Comparison of ENCODE assay signal across 18 cellular contexts in the genomic region with DNA sequence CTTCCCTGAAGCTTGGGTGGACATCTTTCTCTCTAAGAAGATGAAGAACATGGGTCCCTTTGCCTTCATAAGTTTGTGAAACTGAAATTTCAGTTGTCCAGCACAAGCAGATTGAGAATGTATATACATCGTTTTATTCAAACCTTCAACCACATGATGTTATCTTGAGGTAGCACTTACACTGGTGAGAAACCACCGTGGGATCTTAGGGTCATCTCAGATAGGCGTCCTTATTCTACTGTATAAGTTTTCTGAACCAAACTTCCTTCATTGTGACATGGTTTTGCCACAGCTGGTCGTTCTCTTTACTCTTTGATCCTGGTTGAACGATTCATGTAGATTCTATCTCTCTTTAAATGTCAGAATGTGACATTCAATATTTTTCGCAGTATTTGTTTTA. TPM values are rescaled to one million over a fixed set of nuclear protein-coding genes. Genes with fewer than 3 reads are reported as not detected.
A peak's percentile ranks its signal among the peaks of the same experiment; 100 is the strongest.
DNase-seq lines count a peak whose midpoint lies in the region; ATAC-seq lines count a peak whose summit lies in the region.
"Had no signal": no experiment of that assay in that cellular context is flagged by ENCODE, and none has a peak within 500 bp of the region (broad histone marks: within the 10 kb centered on the region; RNA-seq: fewer than 3 reads in every experiment).

No MANE protein-coding gene starts in this region.

- H3K4me1 Mint-ChIP-seq in T-helper 2 cell treated with Interferon-gamma antibody and Interleukin-4, amounts not matched to agents 5 μg/mL and 100 μg/mL, for 36 hours (ENCODE audit: low read depth), result peaks cover 81% of the 10 kb centered on the region
- peaks cover 42 to 70% of the 10 kb centered on the region in 2 donors for H3K4me1 Mint-ChIP-seq in immature natural killer cell

- no peaks in the 10 kb centered on the region for H3K27me3 ChIP-seq in BLaER1 treated with 17β-estradiol and CSF1 and Interleukin-3, amounts not matched to agents 10 nM and 100 nM
- H3K27me3 ChIP-seq: Peyer's patch had no signal

- peak overlapping the region; percentile 61 for H3K4me3 Mint-ChIP-seq in T-helper 2 cell treated with Interferon-gamma antibody and Interleukin-4, amounts not matched to agents 5 μg/mL and 100 μg/mL, for 36 hours
- H3K4me3 Mint-ChIP-seq in immature natural killer cell, result peak overlapping the region; percentile 5 to 64 (median 29)

- peak overlapping the region; percentile 76 for H3K27ac Mint-ChIP-seq in T-helper 2 cell treated with Interferon-gamma antibody and Interleukin-4, amounts not matched to agents 5 μg/mL and 100 μg/mL, for 36 hours
- H3K27ac Mint-ChIP-seq in immature natural killer cell, result no peak overlapping the region

- no peak overlapping the region for H3K9ac ChIP-seq in BLaER1 treated with 17β-estradiol and CSF1 and Interleukin-3, amounts not matched to agents 10 nM and 100 nM
- H3K9ac ChIP-seq: parathyroid adenoma had no signal

- no peaks in the 10 kb centered on the region for H4K20me1 ChIP-seq in BLaER1 treated with 17β-estradiol and CSF1 and Interleukin-3, amounts not matched to agents 10 nM and 100 nM

- peak overlapping the region in 8 of 11 experiments; percentile 89 to 97 (median 91); a peak in 16 of 22 replicates for H3K27ac ChIP-seq in BLaER1 treated with 17β-estradiol and CSF1 and Interleukin-3, amounts not matched to agents 10 nM and 100 nM
- H3K27ac ChIP-seq: dorsolateral prefrontal cortex, parathyroid adenoma, thoracic aorta had no signal

- ATAC-seq in GM18511 (IDR thresholded peaks at IDR 0.05; ENCODE audit: unreplicated experiment), result peak; percentile 28
- ATAC-seq: esophagus mucosa, left ventricle myocardium superior, SK-N-SH treated with all-trans-retinoic acid at 6 μM for 48 hours had no signal

- H3K4me1 ChIP-seq in BLaER1 treated with 17β-estradiol and CSF1 and Interleukin-3, amounts not matched to agents 10 nM and 100 nM, result peaks cover 57 to 70% (median 62%) of the 10 kb centered on the region in 10 experiments
- H3K4me1 ChIP-seq: parathyroid adenoma had no signal

- H3K36me3 ChIP-seq in BLaER1 treated with 17β-estradiol and CSF1 and Interleukin-3, amounts not matched to agents 10 nM and 100 nM, result no peaks in the 10 kb centered on the region
- H3K36me3 ChIP-seq: Peyer's patch, thoracic aorta had no signal

- H3K4me3 ChIP-seq in BLaER1 treated with 17β-estradiol and CSF1 and Interleukin-3, amounts not matched to agents 10 nM and 100 nM, result no peak overlapping the region
- H3K4me3 ChIP-seq: dorsolateral prefrontal cortex, Peyer's patch, thoracic aorta had no signal

- H3K4me2 ChIP-seq in BLaER1 treated with 17β-estradiol and CSF1 and Interleukin-3, amounts not matched to agents 10 nM and 100 nM, result peak overlapping the region; percentile 66 to 97 (median 81); a peak in 21 of 22 replicates

- in situ Hi-C loops in ACHN (cut with HindIII; ENCODE audit: low pct_ligation_motif_present, low pct_unique_long_range_greater_than_20kb, low sequenced_read_pairs), result no loop called here

- H3K9me3 ChIP-seq in BLaER1 treated with 17β-estradiol and CSF1 and Interleukin-3, amounts not matched to agents 10 nM and 100 nM (replicated peaks in 1 of 11), result peaks cover 0 to 24% (median 11%) of the 10 kb centered on the region in 11 experiments; a peak in 12 of 22 replicates
- H3K9me3 ChIP-seq: Peyer's patch, thoracic aorta had no signal

- no peaks in the 10 kb centered on the region for H3K27me3 Mint-ChIP-seq in T-helper 2 cell treated with Interferon-gamma antibody and Interleukin-4, amounts not matched to agents 5 μg/mL and 100 μg/mL, for 36 hours (ENCODE audit: low read depth)
- peaks cover 22 to 50% (median 22%) of the 10 kb centered on the region in 3 donors for H3K27me3 Mint-ChIP-seq in immature natural killer cell (ENCODE audit: low read depth in 3 of 3)

- H3K9me3 Mint-ChIP-seq in T-helper 2 cell treated with Interferon-gamma antibody and Interleukin-4, amounts not matched to agents 5 μg/mL and 100 μg/mL, for 36 hours, result no peaks in the 10 kb centered on the region
- H3K9me3 Mint-ChIP-seq in immature natural killer cell, result no peaks in the 10 kb centered on the region

- DNase-seq in T-helper 2 cell treated with Interferon-gamma antibody and Interleukin-4, amounts not matched to agents 5 μg/mL and 100 μg/mL, for 36 hours (ENCODE audit: low spot score), result peak; percentile 5
- peak; percentile 60 to 64 (median 63) for DNase-seq in immature natural killer cell
- no peak for DNase-seq in COR-L47 (lab: John Stamatoyannopoulos, UW)
- no peak for DNase-seq in epidermal melanocyte (ENCODE audit: insufficient read length, low spot score)
- DNase-seq in ACHN, result no peak
- DNase-seq in GF-D8 (lab: John Stamatoyannopoulos, UW), result no peak
- DNase-seq: AML-193, dorsolateral prefrontal cortex, HCEC 1CT, left ventricle myocardium superior, NCI-H1417 treated with DMSO at 0.1 percent for 48 hours, Peyer's patch had no signal

- H3K36me3 Mint-ChIP-seq in T-helper 2 cell treated with Interferon-gamma antibody and Interleukin-4, amounts not matched to agents 5 μg/mL and 100 μg/mL, for 36 hours (ENCODE audit: low read depth), result peaks cover 5% of the 10 kb centered on the region
- H3K36me3 Mint-ChIP-seq in immature natural killer cell, result no peaks in the 10 kb centered on the region

RNA-seq across cellular contexts. Expression of a gene that starts 18.1 kb away (rescaled TPM):
- polyA plus RNA-seq in immature natural killer cell, result 100 to 1,000 TPM; 107 to 282 (median 117) TPM

Comparison
In these comparisons a context has a peak if more than half of its experiments do, and no peak if none do; other contexts are left out.
1. DNase-seq: peak in T-helper 2 cell treated with Interferon-gamma antibody and Interleukin-4, amounts not matched to agents 5 μg/mL and 100 μg/mL, for 36 hours (single experiment) and immature natural killer cell (3 of 3); none in COR-L47 (single experiment), epidermal melanocyte (single experiment), ACHN (single experiment) and GF-D8 (single experiment).